ENCODE assay signal across 1 cellular context in the genomic region with DNA sequence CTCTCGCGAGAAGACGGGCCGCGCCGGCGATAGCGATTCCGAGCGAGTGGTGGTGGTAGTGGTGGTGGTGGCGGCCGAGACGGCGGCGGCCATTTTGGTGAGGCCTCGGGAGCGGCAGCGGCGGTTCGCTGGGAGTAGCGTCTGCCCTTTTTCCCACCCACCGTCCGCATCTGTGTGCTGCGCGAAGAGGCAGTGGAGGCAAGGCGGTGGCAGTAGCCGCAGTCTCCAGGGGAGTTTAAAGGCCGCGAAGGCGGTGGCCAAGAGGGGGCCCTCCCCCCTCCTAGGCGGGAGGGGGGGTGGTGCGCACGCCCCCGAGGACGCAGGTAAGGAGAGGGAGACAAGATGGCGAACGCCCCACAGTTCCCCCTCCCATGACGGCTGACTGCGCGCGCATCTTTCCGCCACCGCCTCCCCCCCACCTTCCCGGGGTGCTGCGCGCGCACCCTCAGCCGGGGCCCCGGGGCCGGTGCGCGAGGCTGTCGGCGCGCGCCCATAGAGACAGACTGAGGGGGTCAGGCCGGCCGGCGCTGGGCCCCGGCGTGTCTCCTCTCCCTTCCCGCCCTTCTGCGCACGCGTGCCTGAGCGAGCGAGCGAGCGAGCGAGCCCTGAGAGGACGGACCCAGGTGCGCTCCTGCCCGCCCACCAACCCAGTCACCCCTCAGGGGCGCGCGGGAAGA.
A peak's percentile ranks its signal among the peaks of the same experiment; 100 is the strongest.
TF ChIP-seq lines count a peak whose summit lies in the region.

No MANE protein-coding gene starts in this region.

TF ChIP-seq in HepG2, 621 proteins besides CTCF, POLR2A, EP300 and RAD21 (continued from another document and continues in another):
- peak; percentile 37 for TF ChIP-seq ZSCAN25 (CRISPR knock-in tag; IDR thresholded peaks at IDR 0.05)
- TF ChIP-seq HNF4A (CRISPR knock-in tag; IDR thresholded peaks at IDR 0.05): peak; percentile 11
- TF ChIP-seq, protein P1, sequence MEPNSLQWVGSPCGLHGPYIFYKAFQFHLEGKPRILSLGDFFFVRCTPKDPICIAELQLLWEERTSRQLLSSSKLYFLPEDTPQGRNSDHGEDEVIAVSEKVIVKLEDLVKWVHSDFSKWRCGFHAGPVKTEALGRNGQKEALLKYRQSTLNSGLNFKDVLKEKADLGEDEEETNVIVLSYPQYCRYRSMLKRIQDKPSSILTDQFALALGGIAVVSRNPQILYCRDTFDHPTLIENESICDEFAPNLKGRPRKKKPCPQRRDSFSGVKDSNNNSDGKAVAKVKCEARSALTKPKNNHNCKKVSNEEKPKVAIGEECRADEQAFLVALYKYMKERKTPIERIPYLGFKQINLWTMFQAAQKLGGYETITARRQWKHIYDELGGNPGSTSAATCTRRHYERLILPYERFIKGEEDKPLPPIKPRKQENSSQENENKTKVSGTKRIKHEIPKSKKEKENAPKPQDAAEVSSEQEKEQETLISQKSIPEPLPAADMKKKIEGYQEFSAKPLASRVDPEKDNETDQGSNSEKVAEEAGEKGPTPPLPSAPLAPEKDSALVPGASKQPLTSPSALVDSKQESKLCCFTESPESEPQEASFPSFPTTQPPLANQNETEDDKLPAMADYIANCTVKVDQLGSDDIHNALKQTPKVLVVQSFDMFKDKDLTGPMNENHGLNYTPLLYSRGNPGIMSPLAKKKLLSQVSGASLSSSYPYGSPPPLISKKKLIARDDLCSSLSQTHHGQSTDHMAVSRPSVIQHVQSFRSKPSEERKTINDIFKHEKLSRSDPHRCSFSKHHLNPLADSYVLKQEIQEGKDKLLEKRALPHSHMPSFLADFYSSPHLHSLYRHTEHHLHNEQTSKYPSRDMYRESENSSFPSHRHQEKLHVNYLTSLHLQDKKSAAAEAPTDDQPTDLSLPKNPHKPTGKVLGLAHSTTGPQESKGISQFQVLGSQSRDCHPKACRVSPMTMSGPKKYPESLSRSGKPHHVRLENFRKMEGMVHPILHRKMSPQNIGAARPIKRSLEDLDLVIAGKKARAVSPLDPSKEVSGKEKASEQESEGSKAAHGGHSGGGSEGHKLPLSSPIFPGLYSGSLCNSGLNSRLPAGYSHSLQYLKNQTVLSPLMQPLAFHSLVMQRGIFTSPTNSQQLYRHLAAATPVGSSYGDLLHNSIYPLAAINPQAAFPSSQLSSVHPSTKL (CRISPR knock-in tag; IDR thresholded peaks at IDR 0.05): peak; percentile 62
- TF ChIP-seq GABPB1 (CRISPR knock-in tag; IDR thresholded peaks at IDR 0.05): peak; percentile 92
- TF ChIP-seq, protein P2, sequence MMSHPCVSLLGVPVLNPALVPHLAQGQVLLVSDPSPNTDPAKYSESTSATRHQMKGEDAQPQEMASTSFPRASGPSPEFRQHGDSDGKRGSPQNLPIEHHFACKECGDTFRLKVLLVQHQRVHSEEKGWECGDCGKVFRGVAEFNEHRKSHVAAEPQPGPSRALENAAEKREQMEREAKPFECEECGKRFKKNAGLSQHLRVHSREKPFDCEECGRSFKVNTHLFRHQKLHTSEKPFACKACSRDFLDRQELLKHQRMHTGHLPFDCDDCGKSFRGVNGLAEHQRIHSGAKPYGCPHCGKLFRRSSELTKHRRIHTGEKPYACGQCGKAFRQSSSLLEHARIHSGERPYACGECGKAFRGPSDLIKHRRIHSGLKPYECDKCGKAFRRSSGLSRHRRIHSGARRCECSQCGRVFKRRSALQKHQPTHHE (CRISPR knock-in tag; IDR thresholded peaks at IDR 0.05; ENCODE audit: borderline replicate concordance): no peak; the same call in 1 of the 2 replicates
- TF ChIP-seq, protein P3, sequence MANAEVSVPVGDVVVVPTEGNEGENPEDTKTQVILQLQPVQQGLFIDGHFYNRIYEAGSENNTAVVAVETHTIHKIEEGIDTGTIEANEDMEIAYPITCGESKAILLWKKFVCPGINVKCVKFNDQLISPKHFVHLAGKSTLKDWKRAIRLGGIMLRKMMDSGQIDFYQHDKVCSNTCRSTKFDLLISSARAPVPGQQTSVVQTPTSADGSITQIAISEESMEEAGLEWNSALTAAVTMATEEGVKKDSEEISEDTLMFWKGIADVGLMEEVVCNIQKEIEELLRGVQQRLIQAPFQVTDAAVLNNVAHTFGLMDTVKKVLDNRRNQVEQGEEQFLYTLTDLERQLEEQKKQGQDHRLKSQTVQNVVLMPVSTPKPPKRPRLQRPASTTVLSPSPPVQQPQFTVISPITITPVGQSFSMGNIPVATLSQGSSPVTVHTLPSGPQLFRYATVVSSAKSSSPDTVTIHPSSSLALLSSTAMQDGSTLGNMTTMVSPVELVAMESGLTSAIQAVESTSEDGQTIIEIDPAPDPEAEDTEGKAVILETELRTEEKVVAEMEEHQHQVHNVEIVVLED (CRISPR knock-in tag; IDR thresholded peaks at IDR 0.05; ENCODE audit: borderline replicate concordance): peak; percentile 94
- TF ChIP-seq MEIS2 (CRISPR knock-in tag; IDR thresholded peaks at IDR 0.05): peak; percentile 83
- TF ChIP-seq ZNF891 (CRISPR knock-in tag; IDR thresholded peaks at IDR 0.05): peak; percentile 29; the same call in 1 of the 2 replicates
- TF ChIP-seq, protein P4, sequence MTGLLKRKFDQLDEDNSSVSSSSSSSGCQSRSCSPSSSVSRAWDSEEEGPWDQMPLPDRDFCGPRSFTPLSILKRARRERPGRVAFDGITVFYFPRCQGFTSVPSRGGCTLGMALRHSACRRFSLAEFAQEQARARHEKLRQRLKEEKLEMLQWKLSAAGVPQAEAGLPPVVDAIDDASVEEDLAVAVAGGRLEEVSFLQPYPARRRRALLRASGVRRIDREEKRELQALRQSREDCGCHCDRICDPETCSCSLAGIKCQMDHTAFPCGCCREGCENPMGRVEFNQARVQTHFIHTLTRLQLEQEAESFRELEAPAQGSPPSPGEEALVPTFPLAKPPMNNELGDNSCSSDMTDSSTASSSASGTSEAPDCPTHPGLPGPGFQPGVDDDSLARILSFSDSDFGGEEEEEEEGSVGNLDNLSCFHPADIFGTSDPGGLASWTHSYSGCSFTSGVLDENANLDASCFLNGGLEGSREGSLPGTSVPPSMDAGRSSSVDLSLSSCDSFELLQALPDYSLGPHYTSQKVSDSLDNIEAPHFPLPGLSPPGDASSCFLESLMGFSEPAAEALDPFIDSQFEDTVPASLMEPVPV (CRISPR knock-in tag; IDR thresholded peaks at IDR 0.05): peak; percentile 66
- no peak for TF ChIP-seq ZNF234 (CRISPR knock-in tag; conservative IDR thresholded peaks at IDR 0.05)
- TF ChIP-seq, protein P5, sequence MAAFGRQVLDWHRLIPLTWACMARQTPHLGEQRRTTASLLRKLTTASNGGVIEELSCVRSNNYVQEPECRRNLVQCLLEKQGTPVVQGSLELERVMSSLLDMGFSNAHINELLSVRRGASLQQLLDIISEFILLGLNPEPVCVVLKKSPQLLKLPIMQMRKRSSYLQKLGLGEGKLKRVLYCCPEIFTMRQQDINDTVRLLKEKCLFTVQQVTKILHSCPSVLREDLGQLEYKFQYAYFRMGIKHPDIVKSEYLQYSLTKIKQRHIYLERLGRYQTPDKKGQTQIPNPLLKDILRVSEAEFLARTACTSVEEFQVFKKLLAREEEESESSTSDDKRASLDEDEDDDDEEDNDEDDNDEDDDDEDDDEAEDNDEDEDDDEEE (CRISPR knock-in tag; IDR thresholded peaks at IDR 0.05): peak; percentile 99
- no peak for TF ChIP-seq ZNF260 (CRISPR knock-in tag; IDR thresholded peaks at IDR 0.05; ENCODE audit: borderline replicate concordance, low read depth)
- no peak for TF ChIP-seq ZNF75D (CRISPR knock-in tag; IDR thresholded peaks at IDR 0.05; ENCODE audit: borderline replicate concordance)
- TF ChIP-seq ZMYM3 (CRISPR knock-in tag; IDR thresholded peaks at IDR 0.05): peak; percentile 67; the same call in 1 of the 2 replicates
- TF ChIP-seq RFX1 (IDR thresholded peaks at IDR 0.05): no peak; the same call in 1 of the 2 replicates
- peak; percentile 89; the same call in 1 of the 2 replicates for TF ChIP-seq ZNF264 (CRISPR knock-in tag; IDR thresholded peaks at IDR 0.05)
- TF ChIP-seq RXRB (CRISPR knock-in tag; IDR thresholded peaks at IDR 0.05; ENCODE audit: borderline replicate concordance): peak; percentile 85
- TF ChIP-seq ZNF598 (CRISPR knock-in tag; IDR thresholded peaks at IDR 0.05; ENCODE audit: borderline replicate concordance): no peak
- peak; percentile 96 for TF ChIP-seq ZNF724P (CRISPR knock-in tag; IDR thresholded peaks at IDR 0.05; ENCODE audit: borderline replicate concordance)
- TF ChIP-seq TCF7 (IDR thresholded peaks at IDR 0.05; ENCODE audit: low read depth): no peak
- TF ChIP-seq ZNF761 (CRISPR knock-in tag; conservative IDR thresholded peaks at IDR 0.05): 0 out of 2 replicates have a peak, but pooled peaks have one; percentile 70
- TF ChIP-seq ZKSCAN5 (CRISPR knock-in tag; IDR thresholded peaks at IDR 0.05): 0 out of 2 replicates have a peak, but pooled peaks have one; percentile 14
- TF ChIP-seq TCF12 (IDR thresholded peaks at IDR 0.05): no peak
- no peak for TF ChIP-seq TCF12 (CRISPR knock-in tag; IDR thresholded peaks at IDR 0.05)
- 0 out of 2 replicates have a peak, but pooled peaks have one; percentile 5 for TF ChIP-seq FOXP1 (IDR thresholded peaks at IDR 0.05)
- TF ChIP-seq FOXP1 (CRISPR knock-in tag; IDR thresholded peaks at IDR 0.05): peak; percentile 58
- TF ChIP-seq ZNF83 (CRISPR knock-in tag; IDR thresholded peaks at IDR 0.05; ENCODE audit: borderline replicate concordance): no peak; the same call in 1 of the 2 replicates
- TF ChIP-seq, protein P6, sequence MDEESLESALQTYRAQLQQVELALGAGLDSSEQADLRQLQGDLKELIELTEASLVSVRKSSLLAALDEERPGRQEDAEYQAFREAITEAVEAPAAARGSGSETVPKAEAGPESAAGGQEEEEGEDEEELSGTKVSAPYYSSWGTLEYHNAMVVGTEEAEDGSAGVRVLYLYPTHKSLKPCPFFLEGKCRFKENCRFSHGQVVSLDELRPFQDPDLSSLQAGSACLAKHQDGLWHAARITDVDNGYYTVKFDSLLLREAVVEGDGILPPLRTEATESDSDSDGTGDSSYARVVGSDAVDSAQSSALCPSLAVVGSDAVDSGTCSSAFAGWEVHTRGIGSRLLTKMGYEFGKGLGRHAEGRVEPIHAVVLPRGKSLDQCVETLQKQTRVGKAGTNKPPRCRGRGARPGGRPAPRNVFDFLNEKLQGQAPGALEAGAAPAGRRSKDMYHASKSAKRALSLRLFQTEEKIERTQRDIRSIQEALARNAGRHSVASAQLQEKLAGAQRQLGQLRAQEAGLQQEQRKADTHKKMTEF (CRISPR knock-in tag; IDR thresholded peaks at IDR 0.05): peak; percentile 100
- TF ChIP-seq ZNF224 (CRISPR knock-in tag; IDR thresholded peaks at IDR 0.05): peak; percentile 94
- TF ChIP-seq SSRP1 (CRISPR knock-in tag; IDR thresholded peaks at IDR 0.05): no peak
- TF ChIP-seq, protein P7, sequence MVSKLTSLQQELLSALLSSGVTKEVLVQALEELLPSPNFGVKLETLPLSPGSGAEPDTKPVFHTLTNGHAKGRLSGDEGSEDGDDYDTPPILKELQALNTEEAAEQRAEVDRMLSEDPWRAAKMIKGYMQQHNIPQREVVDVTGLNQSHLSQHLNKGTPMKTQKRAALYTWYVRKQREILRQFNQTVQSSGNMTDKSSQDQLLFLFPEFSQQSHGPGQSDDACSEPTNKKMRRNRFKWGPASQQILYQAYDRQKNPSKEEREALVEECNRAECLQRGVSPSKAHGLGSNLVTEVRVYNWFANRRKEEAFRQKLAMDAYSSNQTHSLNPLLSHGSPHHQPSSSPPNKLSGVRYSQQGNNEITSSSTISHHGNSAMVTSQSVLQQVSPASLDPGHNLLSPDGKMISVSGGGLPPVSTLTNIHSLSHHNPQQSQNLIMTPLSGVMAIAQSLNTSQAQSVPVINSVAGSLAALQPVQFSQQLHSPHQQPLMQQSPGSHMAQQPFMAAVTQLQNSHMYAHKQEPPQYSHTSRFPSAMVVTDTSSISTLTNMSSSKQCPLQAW (CRISPR knock-in tag; IDR thresholded peaks at IDR 0.05): peak; percentile 93
- peak; percentile 64 for TF ChIP-seq PHF21A (CRISPR knock-in tag; IDR thresholded peaks at IDR 0.05)
- 0 out of 2 replicates have a peak, but pooled peaks have one; percentile 27 for TF ChIP-seq ZBTB21 (CRISPR knock-in tag; IDR thresholded peaks at IDR 0.05)
- TF ChIP-seq, protein P8, sequence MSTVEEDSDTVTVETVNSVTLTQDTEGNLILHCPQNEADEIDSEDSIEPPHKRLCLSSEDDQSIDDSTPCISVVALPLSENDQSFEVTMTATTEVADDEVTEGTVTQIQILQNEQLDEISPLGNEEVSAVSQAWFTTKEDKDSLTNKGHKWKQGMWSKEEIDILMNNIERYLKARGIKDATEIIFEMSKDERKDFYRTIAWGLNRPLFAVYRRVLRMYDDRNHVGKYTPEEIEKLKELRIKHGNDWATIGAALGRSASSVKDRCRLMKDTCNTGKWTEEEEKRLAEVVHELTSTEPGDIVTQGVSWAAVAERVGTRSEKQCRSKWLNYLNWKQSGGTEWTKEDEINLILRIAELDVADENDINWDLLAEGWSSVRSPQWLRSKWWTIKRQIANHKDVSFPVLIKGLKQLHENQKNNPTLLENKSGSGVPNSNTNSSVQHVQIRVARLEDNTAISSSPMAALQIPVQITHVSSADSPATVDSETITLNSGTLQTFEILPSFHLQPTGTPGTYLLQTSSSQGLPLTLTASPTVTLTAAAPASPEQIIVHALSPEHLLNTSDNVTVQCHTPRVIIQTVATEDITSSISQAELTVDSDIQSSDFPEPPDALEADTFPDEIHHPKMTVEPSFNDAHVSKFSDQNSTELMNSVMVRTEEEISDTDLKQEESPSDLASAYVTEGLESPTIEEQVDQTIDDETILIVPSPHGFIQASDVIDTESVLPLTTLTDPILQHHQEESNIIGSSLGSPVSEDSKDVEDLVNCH (CRISPR knock-in tag; IDR thresholded peaks at IDR 0.05): 0 out of 2 replicates have a peak, but pooled peaks have one; percentile 57
- TF ChIP-seq KAT8 (CRISPR knock-in tag; IDR thresholded peaks at IDR 0.05): peak; percentile 94
- peak; percentile 52; the same call in 1 of the 2 replicates for TF ChIP-seq ZNF232 (CRISPR knock-in tag; IDR thresholded peaks at IDR 0.05; ENCODE audit: borderline replicate concordance)
- peak; percentile 74 for TF ChIP-seq ZNF780A (CRISPR knock-in tag; IDR thresholded peaks at IDR 0.05)
- no peak for TF ChIP-seq ZNF530 (CRISPR knock-in tag; IDR thresholded peaks at IDR 0.05; ENCODE audit: low read depth)
- TF ChIP-seq ZNF207 (IDR thresholded peaks at IDR 0.05; ENCODE audit: borderline replicate concordance): no peak
- peak; percentile 61; the same call in 1 of the 2 replicates for TF ChIP-seq ZNF326 (CRISPR knock-in tag; IDR thresholded peaks at IDR 0.05; ENCODE audit: borderline replicate concordance)
- peak; percentile 76 for TF ChIP-seq POGZ (CRISPR knock-in tag; IDR thresholded peaks at IDR 0.05)
- TF ChIP-seq ZNF124 (CRISPR knock-in tag; IDR thresholded peaks at IDR 0.05): peak; percentile 67; the same call in 1 of the 2 replicates
- TF ChIP-seq ZNF34 (CRISPR knock-in tag; IDR thresholded peaks at IDR 0.05; ENCODE audit: borderline replicate concordance): peak; percentile 94; the same call in 1 of the 2 replicates
- no peak for TF ChIP-seq BHLHE40 (IDR thresholded peaks at IDR 0.05; ENCODE audit: low read length)
- no peak for TF ChIP-seq ZNF496 (CRISPR knock-in tag; IDR thresholded peaks at IDR 0.05; ENCODE audit: insufficient replicate concordance)
